Comparison of ENCODE assay signal across 8 cellular contexts in genomic region chr7:141013345-141013715, GRCh38. TPM values are rescaled to one million over a fixed set of nuclear protein-coding genes. Genes with fewer than 3 reads are reported as not detected.
DNase-seq lines count a peak whose midpoint lies in the region; ATAC-seq and TF ChIP-seq lines count a peak whose summit lies in the region.

No MANE protein-coding gene starts in this region.

- in situ Hi-C loops in gastrocnemius medialis (cut with MboI; ENCODE audit: low sequenced_read_pairs in 4 of 4), result loop anchor here (5.0 to 25.0 kb wide), 6 partner anchors 201 to 724 kb away; partner anchors contain the start of genes NDUFB2 (in 3 of the 4), MKRN1 (in 1 of the 4) and SSBP1 (in 1 of the 4)

- H4K5ac ChIP-seq in mesendoderm (ENCODE audit: low read length), result no peak overlapping the region

- no peak overlapping the region for H3K14ac ChIP-seq in mesenchymal stem cell (ENCODE audit: low read length in 2 of 2)

- H3K4me3 Mint-ChIP-seq in CD4-positive, CD25-positive, alpha-beta regulatory T cell, result peak overlapping the region; percentile 87 to 98 (median 96)
- peak overlapping the region; percentile 97 for H3K4me3 Mint-ChIP-seq in activated T-helper 2 cell treated with anti-CD3 and anti-CD28 coated beads, Interferon-gamma antibody, Interleukin-2, Interleukin-4, amounts not matched to agents 10 μg/mL and 5 μg/mL and 100 μg/mL, durations not matched to agents 14 hours and 24 hours and 36 hours (ENCODE audit: low read depth)

- peak overlapping the region; percentile 98 for H3K27ac ChIP-seq in CD4-positive, CD25-positive, alpha-beta regulatory T cell (ENCODE audit: insufficient read depth, low read length, poor library complexity, severe bottlenecking)
- H3K27ac ChIP-seq in HUES48 (ENCODE audit: low read depth, low read length) (no peak overlapping the region), mesenchymal stem cell (ENCODE audit: low read length, poor library complexity, severe bottlenecking) (no peak overlapping the region), mesendoderm (ENCODE audit: low read depth, low read length) (no peak overlapping the region), vagina (no peak overlapping the region), gastrocnemius medialis (peak overlapping the region in 2 of 4 donors; percentile 79 to 86)

- no peak overlapping the region for H3K56ac ChIP-seq in mesendoderm (ENCODE audit: low read length)

- H3K9ac ChIP-seq in HUES48 (ENCODE audit: low read depth, low read length), result no peak overlapping the region; the same call in 1 of the 2 replicates
- H3K9ac ChIP-seq in mesenchymal stem cell (ENCODE audit: low read length), result peak overlapping the region; percentile 94
- no peak overlapping the region for H3K9ac ChIP-seq in mesendoderm (ENCODE audit: low read length)

- WGBS in mesenchymal stem cell, result 93% methylated on average over 3 of the region's 4 CpGs
- WGBS in mesendoderm (ENCODE audit: extremely low coverage, insufficient coverage, low lambda C conversion rate), result no CpG with 5 or more reads among the region's 4 CpGs

- H2BK5ac ChIP-seq in mesenchymal stem cell (ENCODE audit: low read depth, low read length, poor library complexity, severe bottlenecking), result no peak overlapping the region
- H2BK5ac ChIP-seq in mesendoderm (ENCODE audit: low read length), result no peak overlapping the region

- peak overlapping the region; percentile 86 to 100 (median 100) for H3K27ac Mint-ChIP-seq in CD4-positive, CD25-positive, alpha-beta regulatory T cell
- peak overlapping the region; percentile 100 for H3K27ac Mint-ChIP-seq in activated T-helper 2 cell treated with anti-CD3 and anti-CD28 coated beads, Interferon-gamma antibody, Interleukin-2, Interleukin-4, amounts not matched to agents 10 μg/mL and 5 μg/mL and 100 μg/mL, durations not matched to agents 14 hours and 24 hours and 36 hours

- H2BK15ac ChIP-seq in mesenchymal stem cell (ENCODE audit: low read depth, poor library complexity, severe bottlenecking), result no peak overlapping the region
- H2BK15ac ChIP-seq in mesendoderm (replicated peaks; ENCODE audit: low read depth), result no peak overlapping the region

- H3K27me3 Mint-ChIP-seq in CD4-positive, CD25-positive, alpha-beta regulatory T cell, result peaks cover 19% of the 10 kb centered on the region
- H3K27me3 Mint-ChIP-seq in activated T-helper 2 cell treated with anti-CD3 and anti-CD28 coated beads, Interferon-gamma antibody, Interleukin-2, Interleukin-4, amounts not matched to agents 10 μg/mL and 5 μg/mL and 100 μg/mL, durations not matched to agents 14 hours and 24 hours and 36 hours (ENCODE audit: low read depth), result peaks cover 16% of the 10 kb centered on the region

- peak overlapping the region; percentile 93 for H3K4me3 ChIP-seq in CD4-positive, CD25-positive, alpha-beta regulatory T cell (ENCODE audit: low read depth, low read length)
- H3K4me3 ChIP-seq in HUES48 (ENCODE audit: low read depth, low read length) (peak overlapping the region; percentile 90; the same call in 1 of the 2 replicates), mesenchymal stem cell (ENCODE audit: insufficient read depth in 1 of 2, low read depth in 1 of 2, low read length in 2 of 2) (peak overlapping the region in 1 of 2 experiments; percentile 84), mesendoderm (ENCODE audit: low read length) (no peak overlapping the region), vagina (no peak overlapping the region), gastrocnemius medialis (peak overlapping the region in 1 of 4 donors; percentile 74)

- H3K4me1 ChIP-seq in CD4-positive, CD25-positive, alpha-beta regulatory T cell (ENCODE audit: control insufficient read depth, insufficient read depth, low read length, poor library complexity, severe bottlenecking), result peaks cover 18% of the 10 kb centered on the region
- H3K4me1 ChIP-seq in HUES48 (ENCODE audit: control insufficient read depth, insufficient read depth, low read length) (peaks cover 7% of the 10 kb centered on the region; the same call in 1 of the 2 replicates), mesenchymal stem cell (ENCODE audit: control insufficient read depth, insufficient read depth, low read depth, low read length) (no peaks in the 10 kb centered on the region), mesendoderm (ENCODE audit: control insufficient read depth, low read depth, low read length) (peaks cover 4% of the 10 kb centered on the region), vagina (peaks cover 23% of the 10 kb centered on the region), gastrocnemius medialis (peaks cover 14 to 18% of the 10 kb centered on the region in 2 donors)

- H3K9me3 ChIP-seq in CD4-positive, CD25-positive, alpha-beta regulatory T cell (ENCODE audit: control insufficient read depth in 2 of 2, low read length in 2 of 2), result peaks cover 3 to 6% of the 10 kb centered on the region in 2 experiments
- no peaks in the 10 kb centered on the region for H3K9me3 ChIP-seq in HUES48 (ENCODE audit: control insufficient read depth, insufficient read depth, low read length)
- H3K9me3 ChIP-seq in mesenchymal stem cell (ENCODE audit: control insufficient read depth, low read length), result peaks cover 3% of the 10 kb centered on the region
- no peaks in the 10 kb centered on the region for H3K9me3 ChIP-seq in vagina
- no peaks in the 10 kb centered on the region for H3K9me3 ChIP-seq in gastrocnemius medialis

- H4K91ac ChIP-seq in mesenchymal stem cell (ENCODE audit: low read length), result no peak overlapping the region

- H3K4ac ChIP-seq in mesenchymal stem cell (ENCODE audit: low read depth in 1 of 2, low read length in 2 of 2) (no peak overlapping the region), mesendoderm (ENCODE audit: low read depth, low read length) (no peak overlapping the region)

- peaks cover 10% of the 10 kb centered on the region for H3K36me3 Mint-ChIP-seq in CD4-positive, CD25-positive, alpha-beta regulatory T cell
- peaks cover 21% of the 10 kb centered on the region for H3K36me3 Mint-ChIP-seq in activated T-helper 2 cell treated with anti-CD3 and anti-CD28 coated beads, Interferon-gamma antibody, Interleukin-2, Interleukin-4, amounts not matched to agents 10 μg/mL and 5 μg/mL and 100 μg/mL, durations not matched to agents 14 hours and 24 hours and 36 hours (ENCODE audit: low read depth)

- TF ChIP-seq CTCF in vagina (IDR thresholded peaks at IDR 0.05) (no peak), gastrocnemius medialis (IDR thresholded peaks at IDR 0.05 in 4 of 5, conservative IDR thresholded peaks at IDR 0.05 in 1 of 5) (no peak)

- H2AK5ac ChIP-seq in mesenchymal stem cell (ENCODE audit: low read length, severe bottlenecking) (no peak overlapping the region), mesendoderm (ENCODE audit: low read length) (no peak overlapping the region)

- no peak overlapping the region for H3K23ac ChIP-seq in mesenchymal stem cell (ENCODE audit: low read length in 2 of 2)
- H3K23ac ChIP-seq in mesendoderm (ENCODE audit: low read length), result no peak overlapping the region

- H3K36me3 ChIP-seq in CD4-positive, CD25-positive, alpha-beta regulatory T cell (ENCODE audit: control insufficient read depth, insufficient read depth, low read length), result peaks cover 12% of the 10 kb centered on the region
- H3K36me3 ChIP-seq in HUES48 (ENCODE audit: control insufficient read depth, insufficient read depth, low read length) (peaks cover 18% of the 10 kb centered on the region), mesenchymal stem cell (ENCODE audit: control insufficient read depth in 1 of 2, insufficient read depth in 2 of 2, low read depth in 1 of 2, low read length in 2 of 2) (peaks cover 3 to 14% of the 10 kb centered on the region in 2 experiments), mesendoderm (ENCODE audit: control insufficient read depth, insufficient read depth, low read length) (no peaks in the 10 kb centered on the region), vagina (no peaks in the 10 kb centered on the region), gastrocnemius medialis (peaks cover 3 to 16% of the 10 kb centered on the region in 2 donors)

- ATAC-seq in CD4-positive, CD25-positive, alpha-beta regulatory T cell (ENCODE audit: low read depth in 2 of 2), result no peak
- ATAC-seq in gastrocnemius medialis, result no peak

- no peak overlapping the region for H4K8ac ChIP-seq in mesenchymal stem cell (ENCODE audit: low read length)
- no peak overlapping the region for H4K8ac ChIP-seq in mesendoderm (ENCODE audit: low read depth, low read length)

- no peak overlapping the region for H2BK120ac ChIP-seq in mesenchymal stem cell (ENCODE audit: low read depth, low read length)
- no peak overlapping the region for H2BK120ac ChIP-seq in mesendoderm (ENCODE audit: low read depth, low read length)

- intact Hi-C loops in activated T-helper 2 cell treated with anti-CD3 and anti-CD28 coated beads, Interferon-gamma antibody, Interleukin-2, Interleukin-4, amounts not matched to agents 10 μg/mL and 5 μg/mL and 100 μg/mL, durations not matched to agents 14 hours and 24 hours and 36 hours (cut with micrococcal nuclease), result loop anchor here (10.0 kb wide), 3 partner anchors 541 to 1781 kb away; partner anchors contain the start of gene AGK
- intact Hi-C loops in vagina (cut with DNase I), result loop anchor here (10.0 kb wide), 1 partner anchor 199 kb away; no protein-coding TSS in a partner anchor
- intact Hi-C loops in gastrocnemius medialis (cut with DNase I; ENCODE audit: low total_unique reads), result loop anchor here (5.0 kb wide), 3 partner anchors 336 to 536 kb away; partner anchors contain the start of gene MKRN1

- peaks cover 4 to 44% (median 32%) of the 10 kb centered on the region in 4 donors for H3K4me1 Mint-ChIP-seq in CD4-positive, CD25-positive, alpha-beta regulatory T cell
- peaks cover 31% of the 10 kb centered on the region for H3K4me1 Mint-ChIP-seq in activated T-helper 2 cell treated with anti-CD3 and anti-CD28 coated beads, Interferon-gamma antibody, Interleukin-2, Interleukin-4, amounts not matched to agents 10 μg/mL and 5 μg/mL and 100 μg/mL, durations not matched to agents 14 hours and 24 hours and 36 hours (ENCODE audit: low read depth)

- peaks cover 0 to 6% (median 2%) of the 10 kb centered on the region in 7 donors for H3K9me3 Mint-ChIP-seq in CD4-positive, CD25-positive, alpha-beta regulatory T cell
- H3K9me3 Mint-ChIP-seq in activated T-helper 2 cell treated with anti-CD3 and anti-CD28 coated beads, Interferon-gamma antibody, Interleukin-2, Interleukin-4, amounts not matched to agents 10 μg/mL and 5 μg/mL and 100 μg/mL, durations not matched to agents 14 hours and 24 hours and 36 hours, result peaks cover 7% of the 10 kb centered on the region

- peaks cover 20% of the 10 kb centered on the region for H3K79me1 ChIP-seq in mesenchymal stem cell (replicated peaks; ENCODE audit: low read length, poor library complexity, severe bottlenecking)
- peaks cover 7% of the 10 kb centered on the region for H3K79me1 ChIP-seq in mesendoderm (ENCODE audit: low read length)

- H2AFZ ChIP-seq in mesenchymal stem cell (ENCODE audit: low read depth, low read length), result no peak overlapping the region

- TF ChIP-seq POLR2A in vagina (IDR thresholded peaks at IDR 0.05) (no peak), gastrocnemius medialis (IDR thresholded peaks at IDR 0.05) (no peak)

- H3K18ac ChIP-seq in mesenchymal stem cell (ENCODE audit: low read depth in 1 of 2, low read length in 2 of 2) (no peak overlapping the region), mesendoderm (ENCODE audit: low read length) (no peak overlapping the region)

- H3K4me2 ChIP-seq in mesenchymal stem cell (ENCODE audit: low read length, poor library complexity, severe bottlenecking), result no peak overlapping the region
- no peak overlapping the region for H3K4me2 ChIP-seq in mesendoderm (ENCODE audit: low read length)

- peak in 1 of 3 donors; percentile 61 for DNase-seq in CD4-positive, CD25-positive, alpha-beta regulatory T cell
- DNase-seq in activated T-helper 2 cell treated with anti-CD3 and anti-CD28 coated beads, Interferon-gamma antibody, Interleukin-2, Interleukin-4, amounts not matched to agents 10 μg/mL and 5 μg/mL and 100 μg/mL, durations not matched to agents 14 hours and 24 hours and 36 hours (ENCODE audit: low spot score), result no peak
- DNase-seq in mesenchymal stem cell (peak; percentile 13), mesendoderm (no peak), vagina (ENCODE audit: extremely low spot score in 2 of 2) (no peak), gastrocnemius medialis (no peak), hepatic stellate cell (ENCODE audit: low spot score) (no peak)

- no peak overlapping the region for H2BK12ac ChIP-seq in mesenchymal stem cell (ENCODE audit: low read length in 2 of 2)

- peaks cover 12% of the 10 kb centered on the region for H3K27me3 ChIP-seq in CD4-positive, CD25-positive, alpha-beta regulatory T cell (ENCODE audit: control insufficient read depth, insufficient read depth, low read length)
- H3K27me3 ChIP-seq in HUES48 (ENCODE audit: control insufficient read depth, insufficient read depth, low read length) (no peaks in the 10 kb centered on the region), mesenchymal stem cell (ENCODE audit: control insufficient read depth in 1 of 2, insufficient read depth in 1 of 2, low read length in 2 of 2) (no peaks in the 10 kb centered on the region), mesendoderm (ENCODE audit: insufficient read depth, low read length, poor library complexity) (no peaks in the 10 kb centered on the region), vagina (no peaks in the 10 kb centered on the region), gastrocnemius medialis (peaks cover 0 to 4% (median 0%) of the 10 kb centered on the region in 3 donors)

- peaks cover 2% of the 10 kb centered on the region for H3K79me2 ChIP-seq in mesendoderm (ENCODE audit: control insufficient read depth, insufficient read depth, low read length)

RNA-seq across cellular contexts. Expression of gene MRPS33, which starts 1.4 kb away (rescaled TPM):
- 26.2 TPM for total RNA-seq in CD4-positive, CD25-positive, alpha-beta regulatory T cell
- 10 to 100 TPM; 85.6 to 97.4 (median 96.3) TPM for polyA plus RNA-seq in CD4-positive, CD25-positive, alpha-beta regulatory T cell
- 67.4 and 70.0 TPM in 2 replicates for total RNA-seq in activated T-helper 2 cell treated with anti-CD3 and anti-CD28 coated beads, Interferon-gamma antibody, Interleukin-2, Interleukin-4, amounts not matched to agents 10 μg/mL and 5 μg/mL and 100 μg/mL, durations not matched to agents 14 hours and 24 hours and 36 hours
- 83.2 TPM for polyA plus RNA-seq in mesenchymal stem cell (2013, experiment 1 of 2)
- 84.1 TPM for polyA plus RNA-seq in mesenchymal stem cell (2013, experiment 2 of 2)
- polyA plus RNA-seq in mesendoderm (2013, experiment 1 of 2), result 85.4 TPM
- polyA plus RNA-seq in mesendoderm (2013, experiment 2 of 2), result 89.0 TPM
- total RNA-seq in vagina (5.9 TPM), gastrocnemius medialis (10 to 100 TPM; 23.4 to 60.1 (median 40.8) TPM)

Comparison
In these comparisons a context has a peak if more than half of its experiments do, and no peak if none do; other contexts are left out.
1. H3K4me3 ChIP-seq: peak in CD4-positive, CD25-positive, alpha-beta regulatory T cell (single experiment) and HUES48 (single experiment); none in mesendoderm (single experiment) and vagina (0 of 2).